ENCODE assay signal across 9 cellular contexts in genomic region chr11:12842933-12843636, GRCh38.
DNase-seq lines count a peak whose midpoint lies in the region; ATAC-seq lines count a peak whose summit lies in the region.
"Had no signal": no experiment of that assay in that cellular context is flagged by ENCODE, and none has a peak within 500 bp of the region (broad histone marks: within the 10 kb centered on the region; RNA-seq: fewer than 3 reads in every experiment).

No MANE protein-coding gene starts in this region.

- H3K4me3 Mint-ChIP-seq in activated naive CD8-positive, alpha-beta T cell treated with anti-CD3 and anti-CD28 coated beads, Interleukin-2, amount 50 U/mL, for 24 hours: no peak overlapping the region
- H3K4me3 Mint-ChIP-seq: activated naive CD8-positive, alpha-beta T cell had no signal

- no peak for ATAC-seq in HG03571 (IDR thresholded peaks at IDR 0.05; ENCODE audit: unreplicated experiment)
- no peak for ATAC-seq in activated naive CD8-positive, alpha-beta T cell treated with anti-CD3 and anti-CD28 coated beads, Interleukin-2, amount 50 U/mL, for 24 hours

- no peaks in the 10 kb centered on the region for H3K9me3 Mint-ChIP-seq in activated naive CD8-positive, alpha-beta T cell treated with anti-CD3 and anti-CD28 coated beads, Interleukin-2, amount 50 U/mL, for 24 hours

- H3K27ac Mint-ChIP-seq in activated naive CD8-positive, alpha-beta T cell treated with anti-CD3 and anti-CD28 coated beads, Interleukin-2, amount 50 U/mL, for 24 hours: no peak overlapping the region
- H3K27ac Mint-ChIP-seq: activated naive CD8-positive, alpha-beta T cell had no signal

- peaks cover 5% of the 10 kb centered on the region for H3K4me1 Mint-ChIP-seq in activated naive CD8-positive, alpha-beta T cell treated with anti-CD3 and anti-CD28 coated beads, Interleukin-2, amount 50 U/mL, for 24 hours

- DNase-seq in DMS 273 treated with DMSO at 0.1 percent for 48 hours (lab: John Stamatoyannopoulos, UW) (peak; percentile 27), NCI-H1930 (lab: John Stamatoyannopoulos, UW) (peak; percentile 63 to 82), amniotic epithelial cell (ENCODE audit: low read depth) (peak; percentile 63), mucosa of gallbladder (ENCODE audit: low spot score) (peak; percentile 43), SW 1271 (lab: John Stamatoyannopoulos, UW) (no peak)
- no peak for DNase-seq in activated naive CD4-positive, alpha-beta T cell (lab: John Stamatoyannopoulos, UW)
- DNase-seq in activated naive CD8-positive, alpha-beta T cell treated with anti-CD3 and anti-CD28 coated beads, Interleukin-2, amount 50 U/mL, for 24 hours: no peak

- H3K36me3 Mint-ChIP-seq in activated naive CD8-positive, alpha-beta T cell treated with anti-CD3 and anti-CD28 coated beads, Interleukin-2, amount 50 U/mL, for 24 hours (ENCODE audit: low read depth): no peaks in the 10 kb centered on the region
- H3K36me3 Mint-ChIP-seq: activated naive CD8-positive, alpha-beta T cell had no signal

- peaks cover 21% of the 10 kb centered on the region for H3K27me3 Mint-ChIP-seq in activated naive CD8-positive, alpha-beta T cell treated with anti-CD3 and anti-CD28 coated beads, Interleukin-2, amount 50 U/mL, for 24 hours

Comparison
In these comparisons a context has a peak if more than half of its experiments do, and no peak if none do; other contexts are left out.
1. DNase-seq: peak in DMS 273 treated with DMSO at 0.1 percent for 48 hours (single experiment), NCI-H1930 (2 of 2), amniotic epithelial cell (single experiment) and mucosa of gallbladder (single experiment); none in activated naive CD4-positive, alpha-beta T cell (0 of 4), SW 1271 (0 of 2) and activated naive CD8-positive, alpha-beta T cell treated with anti-CD3 and anti-CD28 coated beads, Interleukin-2, amount 50 U/mL, for 24 hours (single experiment).